Comparison of ENCODE assay signal across 24 cellular contexts in genomic region chr1:49995734-49996133, GRCh38. TPM values are rescaled to one million over a fixed set of nuclear protein-coding genes. Genes with fewer than 3 reads are reported as not detected.
DNase-seq lines count a peak whose midpoint lies in the region; TF ChIP-seq lines count a peak whose summit lies in the region.
"Had no signal": no experiment of that assay in that cellular context is flagged by ENCODE, and none has a peak within 500 bp of the region (broad histone marks: within the 10 kb centered on the region; RNA-seq: fewer than 3 reads in every experiment).

No MANE protein-coding gene starts in this region.

- no peak overlapping the region for H3K9ac ChIP-seq in mammary epithelial cell (ENCODE audit: insufficient read depth, low read length)
- no peak overlapping the region for H3K9ac ChIP-seq in mesendoderm (ENCODE audit: low read length)
- H3K9ac ChIP-seq in H9 (ENCODE audit: extremely low read depth, insufficient read length, low read length): no peak overlapping the region
- H3K9ac ChIP-seq: BLaER1 treated with 17β-estradiol and CSF1 and Interleukin-3, amounts not matched to agents 10 nM and 100 nM had no signal

- no peak overlapping the region for H3K14ac ChIP-seq in H9 (ENCODE audit: insufficient read depth, low read length)

- no peak overlapping the region for H2BK15ac ChIP-seq in mesendoderm (replicated peaks; ENCODE audit: low read depth)
- H2BK15ac ChIP-seq in H9 (ENCODE audit: low read depth, low read length): no peak overlapping the region

- no peaks in the 10 kb centered on the region for H3K23me2 ChIP-seq in H9 (ENCODE audit: insufficient read length, low read depth, low read length, poor library complexity, severe bottlenecking)

- H2BK5ac ChIP-seq in mesendoderm (ENCODE audit: low read length): no peak overlapping the region
- no peak overlapping the region for H2BK5ac ChIP-seq in H9 (ENCODE audit: insufficient read length, low read length)

- intact Hi-C loops in mammary epithelial cell (cut with micrococcal nuclease): no loop called here

- H4K20me1 ChIP-seq in mammary epithelial cell (ENCODE audit: insufficient read depth, low read length) (no peaks in the 10 kb centered on the region), H9 (ENCODE audit: control insufficient read depth, insufficient read depth, insufficient read length) (no peaks in the 10 kb centered on the region)
- H4K20me1 ChIP-seq: BLaER1 treated with 17β-estradiol and CSF1 and Interleukin-3, amounts not matched to agents 10 nM and 100 nM had no signal

- no peak overlapping the region for H2BK120ac ChIP-seq in mesendoderm (ENCODE audit: low read depth, low read length)
- H2BK120ac ChIP-seq in H9 (ENCODE audit: low read depth, low read length, poor library complexity, severe bottlenecking): no peak overlapping the region

- H4K8ac ChIP-seq in mesendoderm (ENCODE audit: low read depth, low read length) (no peak overlapping the region), H9 (replicated peaks; ENCODE audit: insufficient read length, low read depth, low read length) (no peak overlapping the region)

- H3K18ac ChIP-seq in mesendoderm (ENCODE audit: low read length) (no peak overlapping the region), H9 (ENCODE audit: insufficient read length, low read depth, low read length) (no peak overlapping the region)

- WGBS in mammary epithelial cell (ENCODE audit: low coverage, missing lambda C conversion rate): 11% methylated on average over 1 of the region's 1 CpG
- no CpG with 5 or more reads among the region's 1 CpG for whole genome bisulfite sequencing in mesendoderm (ENCODE audit: extremely low coverage, insufficient coverage, low lambda C conversion rate)
- no CpG with 5 or more reads among the region's 1 CpG for WGBS in H9 (ENCODE audit: extremely low coverage, insufficient read length, low lambda C conversion rate)

- H3K9me3 ChIP-seq in mammary epithelial cell (replicated peaks; ENCODE audit: insufficient read depth, low read length) (peaks cover 2% of the 10 kb centered on the region), H9 (ENCODE audit: control insufficient read depth, low read depth, low read length) (peaks cover 37% of the 10 kb centered on the region)
- H3K9me3 ChIP-seq: A549, adrenal gland, ovary had no signal

- DNase-seq in NCI-H2107 treated with DMSO at 0.1 percent for 48 hours (lab: John Stamatoyannopoulos, UW; ENCODE audit: unreplicated experiment) (peak; percentile 93), NCI-H2107 (lab: John Stamatoyannopoulos, UW) (no peak), NCI-H69 (lab: John Stamatoyannopoulos, UW) (peak; percentile 31), mammary epithelial cell (peak; percentile 3), mesendoderm (peak; percentile 34), 8988T (no peak), epidermal melanocyte (ENCODE audit: insufficient read length, low spot score) (no peak), H9 (no peak)
- DNase-seq: activated CD4-positive, CD25-positive, alpha-beta regulatory T cell treated with anti-CD3 and anti-CD28 coated beads, Interleukin-2, amount 50 U/mL, for 72 hours; activated naive CD4-positive, alpha-beta T cell; activated T-cell treated with anti-CD3 and anti-CD28 coated beads, Interleukin-2, amount 50 U/mL, for 24 hours; adrenal gland; brain microvascular endothelial cell; effector memory CD4-positive, alpha-beta T cell; H7; naive thymus-derived CD8-positive, alpha-beta T cell; NCI-H446; ovary; stomach had no signal

- H3K27ac ChIP-seq in mammary epithelial cell (ENCODE audit: insufficient read depth, low read depth, low read length) (no peak overlapping the region), mesendoderm (ENCODE audit: low read depth, low read length) (no peak overlapping the region), H9 (ENCODE audit: insufficient read length, low read depth, low read length) (no peak overlapping the region)
- H3K27ac ChIP-seq: A549; adrenal gland; BLaER1 treated with 17β-estradiol and CSF1 and Interleukin-3, amounts not matched to agents 10 nM and 100 nM; brain microvascular endothelial cell; ovary; right atrium auricular region; stomach; tibial nerve had no signal

- no peak overlapping the region for H3K27ac Mint-ChIP-seq in H9
- H3K27ac Mint-ChIP-seq: activated T-cell treated with anti-CD3 and anti-CD28 coated beads, Interleukin-2, amount 50 U/mL, for 24 hours; naive thymus-derived CD8-positive, alpha-beta T cell had no signal

- H3K36me3 ChIP-seq in mammary epithelial cell (ENCODE audit: insufficient read depth, low read length) (no peaks in the 10 kb centered on the region), mesendoderm (ENCODE audit: control insufficient read depth, insufficient read depth, low read length) (no peaks in the 10 kb centered on the region)
- H3K36me3 ChIP-seq: adrenal gland; BLaER1 treated with 17β-estradiol and CSF1 and Interleukin-3, amounts not matched to agents 10 nM and 100 nM; brain microvascular endothelial cell; ovary; right atrium auricular region; stomach; tibial nerve had no signal

- H3K56ac ChIP-seq in mesendoderm (ENCODE audit: low read length) (no peak overlapping the region), H9 (ENCODE audit: insufficient read length, low read depth, low read length) (no peak overlapping the region)

- no peak overlapping the region for H2AK5ac ChIP-seq in mesendoderm (ENCODE audit: low read length)
- no peak overlapping the region for H2AK5ac ChIP-seq in H9 (ENCODE audit: insufficient read length, low read length)

- dilution Hi-C loops in mammary epithelial cell (cut with HindIII; ENCODE audit: low sequenced_read_pairs): no loop called here

- H2BK20ac ChIP-seq in H9 (ENCODE audit: low read depth, low read length, poor library complexity, severe bottlenecking): no peak overlapping the region

- H3K4me2 ChIP-seq in mammary epithelial cell (ENCODE audit: insufficient read depth, low read depth, low read length) (no peak overlapping the region), mesendoderm (ENCODE audit: low read length) (no peak overlapping the region), H9 (ENCODE audit: insufficient read depth, insufficient read length, low read length) (no peak overlapping the region)
- H3K4me2 ChIP-seq: A549 had no signal

- peaks cover 0 to 39% (median 2%) of the 10 kb centered on the region in 3 experiments; a peak in 5 of 7 replicates for H3K36me3 Mint-ChIP-seq in H9 (ENCODE audit: insufficient read depth in 1 of 3, low read depth in 3 of 3)

- H2AFZ ChIP-seq in mammary epithelial cell (ENCODE audit: low read depth, low read length): no peak overlapping the region
- H2AFZ ChIP-seq in H9 (ENCODE audit: low read length): no peak overlapping the region

- H3K4me3 ChIP-seq in mammary epithelial cell (replicated peaks in 1 of 3; ENCODE audit: insufficient read depth in 1 of 3, low read depth in 2 of 3, low read length in 3 of 3): no peak overlapping the region
- no peak overlapping the region for H3K4me3 ChIP-seq in mesendoderm (ENCODE audit: low read length)
- H3K4me3 ChIP-seq: A549; adrenal gland; BLaER1 treated with 17β-estradiol and CSF1 and Interleukin-3, amounts not matched to agents 10 nM and 100 nM; K562; ovary; right atrium auricular region; stomach; tibial nerve had no signal

- H3K4me3 Mint-ChIP-seq in H9: no peak overlapping the region
- H3K4me3 Mint-ChIP-seq: activated T-cell treated with anti-CD3 and anti-CD28 coated beads, Interleukin-2, amount 50 U/mL, for 24 hours; naive thymus-derived CD8-positive, alpha-beta T cell had no signal

- no peaks in the 10 kb centered on the region; the same call in 1 of the 2 replicates for H3K27me3 Mint-ChIP-seq in H9 (ENCODE audit: low read depth)

- CTCF ChIA-PET in mammary epithelial cell (lab: Charles Lee; ENCODE audit: low non-redundant PET): no interaction called here

- H4K91ac ChIP-seq in H9 (ENCODE audit: insufficient read length, low read depth, low read length): no peak overlapping the region

- H3K23ac ChIP-seq in mesendoderm (ENCODE audit: low read length): no peak overlapping the region
- no peak overlapping the region for H3K23ac ChIP-seq in H9 (ENCODE audit: insufficient read length, low read depth, low read length)

- in situ Hi-C loops in mammary epithelial cell (cut with MboI; ENCODE audit: low sequenced_read_pairs in 2 of 2): no loop called here

- TF ChIP-seq CTCF in mammary epithelial cell (conservative IDR thresholded peaks at IDR 0.05 in 1 of 2, IDR thresholded peaks at IDR 0.05 in 1 of 2; ENCODE audit: extremely low read depth in 1 of 2, insufficient read depth in 1 of 2, low read depth in 1 of 2, low read length in 2 of 2) (peak in 1 of 2 donors; percentile 25), H9 (conservative IDR thresholded peaks at IDR 0.05) (no peak)

- H3K27me3 ChIP-seq in mammary epithelial cell (ENCODE audit: insufficient read depth, low read length) (no peaks in the 10 kb centered on the region), mesendoderm (ENCODE audit: insufficient read depth, low read length, poor library complexity) (no peaks in the 10 kb centered on the region), H9 (ENCODE audit: insufficient read depth, low read length) (no peaks in the 10 kb centered on the region)
- H3K27me3 ChIP-seq: adrenal gland; BLaER1 treated with 17β-estradiol and CSF1 and Interleukin-3, amounts not matched to agents 10 nM and 100 nM; brain microvascular endothelial cell; ovary; right atrium auricular region; stomach; tibial nerve had no signal

- H3T11ph ChIP-seq in H9 (ENCODE audit: low read length): no peak overlapping the region

- no peak overlapping the region for H3K4ac ChIP-seq in mesendoderm (ENCODE audit: low read depth, low read length)
- no peak overlapping the region for H3K4ac ChIP-seq in H9 (ENCODE audit: low read depth, low read length)

- H3K79me2 ChIP-seq in mammary epithelial cell (ENCODE audit: insufficient read depth, low read length) (no peaks in the 10 kb centered on the region), mesendoderm (ENCODE audit: control insufficient read depth, insufficient read depth, low read length) (no peaks in the 10 kb centered on the region), H9 (ENCODE audit: insufficient read depth, low read length) (no peaks in the 10 kb centered on the region)

- no peaks in the 10 kb centered on the region for H3K4me1 Mint-ChIP-seq in H9
- H3K4me1 Mint-ChIP-seq: naive thymus-derived CD8-positive, alpha-beta T cell had no signal

- H3K79me1 ChIP-seq in mesendoderm (ENCODE audit: low read length) (no peaks in the 10 kb centered on the region), H9 (ENCODE audit: insufficient read depth, low read depth, low read length, poor library complexity, severe bottlenecking) (no peaks in the 10 kb centered on the region)

- H2BK12ac ChIP-seq in H9 (ENCODE audit: insufficient read length, low read depth, low read length): no peak overlapping the region

- no peaks in the 10 kb centered on the region for H3K4me1 ChIP-seq in mammary epithelial cell (ENCODE audit: insufficient read depth, low read length)
- no peaks in the 10 kb centered on the region for H3K4me1 ChIP-seq in mesendoderm (ENCODE audit: control insufficient read depth, low read depth, low read length)
- H3K4me1 ChIP-seq in H9 (ENCODE audit: insufficient read depth, low read length): no peaks in the 10 kb centered on the region
- H3K4me1 ChIP-seq: A549, adrenal gland, right atrium auricular region, stomach, tibial nerve had no signal

- no TSS peak for BruUV-seq in mammary epithelial cell (replicated peaks; lab: Mats Ljungman, UMichigan)

- no peak overlapping the region for H4K5ac ChIP-seq in mesendoderm (ENCODE audit: low read length)
- no peak overlapping the region for H4K5ac ChIP-seq in H9 (ENCODE audit: insufficient read length, low read depth, low read length)

- H3K9me3 Mint-ChIP-seq in H9: peaks cover 89 to 94% of the 10 kb centered on the region in 2 experiments

RNA-seq across cellular contexts. Expression of gene AGBL4, which starts 28.0 kb away (rescaled TPM):
- total RNA-seq in mammary epithelial cell (not detected), H9 (2021) (not detected in 2 replicates)
- polyA plus RNA-seq in mammary epithelial cell: not detected
- not detected for polyA minus RNA-seq in mammary epithelial cell
- polyA plus RNA-seq in mesendoderm (2013, experiment 1 of 2): 0.10 TPM
- polyA plus RNA-seq in mesendoderm (2013, experiment 2 of 2): 0.14 TPM
- polyA plus RNA-seq: A549, stomach had no signal

Comparison
In these comparisons a context has a peak if more than half of its experiments do, and no peak if none do; other contexts are left out.
1. DNase-seq: peak in NCI-H2107 treated with DMSO at 0.1 percent for 48 hours (single experiment), NCI-H69 (single experiment), mammary epithelial cell (single experiment) and mesendoderm (single experiment); none in NCI-H2107 (single experiment), 8988T (single experiment), epidermal melanocyte (single experiment) and H9 (single experiment).